In the genomic region with DNA sequence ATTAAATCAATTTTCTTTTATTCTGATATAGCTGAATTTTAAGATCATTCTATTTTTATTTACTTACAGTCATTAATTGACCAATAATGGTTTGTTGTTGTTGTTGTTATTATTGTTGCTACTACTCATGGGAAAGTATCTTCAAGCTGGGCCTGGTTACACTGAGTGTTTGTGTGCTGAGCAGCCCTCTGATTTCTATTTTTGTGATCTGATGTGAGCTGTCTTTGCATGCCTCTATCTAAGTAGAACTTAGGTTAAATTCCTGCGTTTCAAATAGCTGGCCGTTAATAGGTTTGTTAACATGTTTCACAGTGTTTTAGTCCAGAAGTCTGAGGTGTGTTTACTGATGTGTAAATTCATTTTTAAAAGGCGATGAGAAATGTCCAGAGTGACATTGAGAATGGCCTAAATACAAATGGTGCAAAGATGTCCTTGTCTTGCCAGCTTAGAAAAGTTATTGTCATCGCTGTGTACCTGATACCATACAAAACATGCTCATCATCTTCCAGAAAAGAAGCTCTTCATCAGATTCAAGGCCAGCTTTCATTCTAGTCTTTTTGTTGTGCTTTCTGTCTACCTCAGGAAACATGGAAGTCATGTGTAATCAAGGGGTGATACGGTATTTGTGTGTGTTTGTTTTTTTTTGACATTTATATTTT, we compare ENCODE assay signal across 20 cellular contexts. TPM values are rescaled to one million over a fixed set of nuclear protein-coding genes. Genes with fewer than 3 reads are reported as not detected.
A peak's percentile ranks its signal among the peaks of the same experiment; 100 is the strongest.
DNase-seq lines count a peak whose midpoint lies in the region; ATAC-seq, FAIRE-seq and TF ChIP-seq lines count a peak whose summit lies in the region.
"Had no signal": no experiment of that assay in that cellular context is flagged by ENCODE, and none has a peak within 500 bp of the region (broad histone marks: within the 10 kb centered on the region; RNA-seq: fewer than 3 reads in every experiment).

No MANE protein-coding gene starts in this region.

- H2AFZ ChIP-seq in GM12878 (ENCODE audit: control insufficient read depth, low read depth, low read length): no peak overlapping the region
- H2AFZ ChIP-seq in trophoblast cell (ENCODE audit: insufficient read depth, low read length, poor library complexity): no peak overlapping the region
- H2AFZ ChIP-seq: GM23338 had no signal

- H3K23ac ChIP-seq in trophoblast cell (ENCODE audit: low read length): no peak overlapping the region

- CTCF ChIA-PET in GM12878 (lab: Yijun Ruan, JAX): interaction anchor here (0.5 to 3.5 kb wide), 9 partner anchors 9 to 196 kb away, joined by 3 to 13 read pairs (median 4); partner anchors contain the start of gene ARIH2

- H3K4ac ChIP-seq in trophoblast cell (ENCODE audit: low read depth, low read length): peak overlapping the region; percentile 55

- TF ChIP-seq POLR2A in GM12878 (IDR thresholded peaks at IDR 0.05; ENCODE audit: low read depth, low read length): no peak

- H2AK5ac ChIP-seq in trophoblast cell (ENCODE audit: low read length): no peak overlapping the region

- H3K27ac ChIP-seq in GM12878 (ENCODE audit: control insufficient read depth, insufficient read depth): no peak overlapping the region
- no peak overlapping the region for H3K27ac ChIP-seq in trophoblast cell (ENCODE audit: low read depth, low read length)
- H3K27ac ChIP-seq: C4-2B had no signal

- no peak overlapping the region for H3K4me3 ChIP-seq in GM12878
- no peak overlapping the region for H3K4me3 ChIP-seq in trophoblast cell (ENCODE audit: low read depth, low read length)
- H3K4me3 ChIP-seq: GM23338 had no signal

- H3K18ac ChIP-seq in trophoblast cell (ENCODE audit: low read length): no peak overlapping the region

- H3K9me3 ChIP-seq in GM12878 (replicated peaks; ENCODE audit: control insufficient read depth, insufficient read depth, low read length) (no peaks in the 10 kb centered on the region), trophoblast cell (ENCODE audit: insufficient read depth, low read depth, low read length) (no peaks in the 10 kb centered on the region)

- H2BK12ac ChIP-seq in trophoblast cell (ENCODE audit: low read length): no peak overlapping the region

- H2BK5ac ChIP-seq in trophoblast cell (ENCODE audit: low read depth, low read length, poor library complexity): no peak overlapping the region

- peak; percentile 60 for FAIRE-seq in G401.6 (lab: Jason Lieb, UNC)
- peak; percentile 44 for FAIRE-seq in GM12878 (lab: Jason Lieb, UNC)

- no peak for DNase-seq in GM12878 (ENCODE audit: low read depth, low spot score)
- no peak for DNase-seq in left ventricle myocardium superior
- DNase-seq in trophoblast cell: peak in 1 of 2 donors; percentile 67
- DNase-seq in DMS153 treated with DMSO at 0.1 percent for 48 hours (lab: John Stamatoyannopoulos, UW; ENCODE audit: unreplicated experiment): no peak
- DNase-seq in GDM1 (lab: John Stamatoyannopoulos, UW): no peak
- DNase-seq in NCI-H1694 treated with DMSO at 0.1 percent for 48 hours (lab: John Stamatoyannopoulos, UW): no peak
- DNase-seq: ACHN, GF-D8, NCI-H1092 treated with DMSO at 0.1 percent for 48 hours, NCI-H146, NCI-H510A treated with DMSO at 0.1 percent for 48 hours, NCI-H82, OCI-M1, SHP77 treated with DMSO at 0.1 percent for 48 hours had no signal

- TF ChIP-seq RAD21 in GM12878 (IDR thresholded peaks at IDR 0.05; ENCODE audit: insufficient read depth, low read depth, low read length): no peak

- POLR2A ChIA-PET in GM12878 (lab: Charles Lee): interaction anchor here (0.5 to 1.1 kb wide), 4 partner anchors 15 to 86 kb away, joined by 3 to 5 read pairs (median 3); partner anchors contain the start of gene ARIH2

- RAD21 ChIA-PET in GM12878 (lab: Charles Lee; ENCODE audit: unreplicated experiment): no interaction called here

- H3K36me3 ChIP-seq in GM12878 (ENCODE audit: control insufficient read depth in 2 of 2, insufficient read depth in 2 of 2, low read length in 1 of 2) (peaks cover 2 to 24% of the 10 kb centered on the region in 2 experiments), trophoblast cell (ENCODE audit: control insufficient read depth in 1 of 2, insufficient read depth in 2 of 2, low read length in 2 of 2) (peaks cover 14 to 16% of the 10 kb centered on the region in 2 experiments)

- 97% methylated on average over 5 of the region's 5 CpGs for WGBS in GM12878 (ENCODE audit: insufficient coverage, insufficient replicate concordance, low lambda C conversion rate, missing lambda C conversion rate)
- no CpG with 5 or more reads among the region's 5 CpGs for WGBS in trophoblast cell (ENCODE audit: extremely low coverage, insufficient coverage, insufficient read length)

- no peak for TF ChIP-seq EP300 in GM12878 (IDR thresholded peaks at IDR 0.05; ENCODE audit: borderline replicate concordance in 1 of 2, control insufficient read depth in 1 of 2, low read depth in 2 of 2, low read length in 2 of 2)

- H4K8ac ChIP-seq in trophoblast cell (ENCODE audit: low read depth, low read length): no peak overlapping the region

- H3K9ac ChIP-seq in GM12878 (ENCODE audit: control insufficient read depth, insufficient read depth, low read length): no peak overlapping the region
- H3K9ac ChIP-seq in trophoblast cell (ENCODE audit: low read length): no peak overlapping the region

- H3K79me1 ChIP-seq in trophoblast cell (ENCODE audit: low read length): no peaks in the 10 kb centered on the region

- in situ Hi-C loops in GM12878 (cut with MboI): no loop called here

- no peak overlapping the region for H4K91ac ChIP-seq in trophoblast cell (ENCODE audit: low read depth, low read length)

- no peaks in the 10 kb centered on the region for H3K27me3 ChIP-seq in GM12878 (replicated peaks in 1 of 2; ENCODE audit: control insufficient read depth in 2 of 2, insufficient read depth in 2 of 2, low read length in 1 of 2)
- no peaks in the 10 kb centered on the region for H3K27me3 ChIP-seq in trophoblast cell (ENCODE audit: insufficient read depth, low read length)

- SMC1A ChIA-PET in GM12878 (lab: Charles Lee; ENCODE audit: uncharacterized antibody, unreplicated experiment): interaction anchor here (0.6 to 1.3 kb wide), 8 partner anchors 11 to 634 kb away, joined by 3 read pairs; no protein-coding TSS in a partner anchor

- H3K4me2 ChIP-seq in GM12878 (ENCODE audit: control insufficient read depth, insufficient read depth): no peak overlapping the region
- H3K4me2 ChIP-seq in trophoblast cell (ENCODE audit: low read length): no peak overlapping the region
- H3K4me2 ChIP-seq: GM23338 had no signal

- no peak for TF ChIP-seq CTCF in GM12878 (IDR thresholded peaks at IDR 0.05 in 2 of 3, conservative IDR thresholded peaks at IDR 0.05 in 1 of 3; ENCODE audit: control insufficient read depth in 2 of 3, extremely low read depth in 1 of 3, insufficient read depth in 1 of 3, low read depth in 3 of 3, low read length in 3 of 3)

- no peak overlapping the region for H3K14ac ChIP-seq in trophoblast cell (ENCODE audit: low read length)

- H2BK120ac ChIP-seq in trophoblast cell (ENCODE audit: insufficient read depth, low read length, poor library complexity): no peak overlapping the region

- ATAC-seq in GM12878: no peak
- ATAC-seq in left ventricle myocardium superior: peak; percentile 87
- no peak for ATAC-seq in GM21723 (IDR thresholded peaks at IDR 0.05; ENCODE audit: unreplicated experiment)
- ATAC-seq: GM23338, HCT116, SK-N-SH treated with all-trans-retinoic acid at 6 μM for 48 hours had no signal

- H3K79me2 ChIP-seq in GM12878 (ENCODE audit: control insufficient read depth, insufficient read depth, low read length) (peaks cover 47% of the 10 kb centered on the region), trophoblast cell (ENCODE audit: control insufficient read depth, insufficient read depth, low read length, poor library complexity) (peaks cover 2% of the 10 kb centered on the region)

- H4K20me1 ChIP-seq in GM12878 (ENCODE audit: control insufficient read depth, insufficient read depth): no peaks in the 10 kb centered on the region

- no peak overlapping the region for H4K12ac ChIP-seq in trophoblast cell (ENCODE audit: low read depth, low read length)

- intact Hi-C loops in GM12878 (cut with micrococcal nuclease; ENCODE audit: unreplicated experiment): no loop called here
- intact Hi-C loops in left ventricle myocardium superior (cut with micrococcal nuclease): no loop called here

- BruUV-seq in GM12878 (replicated peaks; lab: Mats Ljungman, UMichigan): no TSS peak

- H3K4me1 ChIP-seq in GM12878 (ENCODE audit: control insufficient read depth, insufficient read depth, low read length): no peaks in the 10 kb centered on the region
- H3K4me1 ChIP-seq in trophoblast cell (ENCODE audit: control insufficient read depth in 1 of 2, insufficient read depth in 2 of 2, low read length in 2 of 2): no peaks in the 10 kb centered on the region

RNA-seq across cellular contexts. Expression of gene ARIH2, which starts 15.8 kb away (rescaled TPM):
- total RNA-seq in GM12878 (2013; cell fraction: nucleolus; rRNA removed): 128 and 140 TPM in 2 replicates
- total RNA-seq in GM12878 (2014; rRNA removed): 74.7 and 77.4 TPM in 2 replicates
- 63.6 and 67.1 TPM in 2 replicates for total RNA-seq in GM12878 (2014; rRNA removed; fragmentation: Illumina TruSeq; extraction: Trizol)
- total RNA-seq in GM12878 (2021): 58.7 and 61.8 TPM in 2 replicates
- 30.9 TPM for polyA plus RNA-seq in GM12878 (2011; ENCODE audit: low read depth)
- 59.7 and 74.0 TPM in 2 replicates for polyA plus RNA-seq in GM12878 (2011; rRNA removed)
- polyA plus RNA-seq in GM12878 (2011; cell fraction: cytosol; rRNA removed): 67.2 and 70.7 TPM in 2 replicates
- polyA plus RNA-seq in GM12878 (2011; cell fraction: nucleus; rRNA removed): 67.3 and 73.8 TPM in 2 replicates
- polyA plus RNA-seq in GM12878 (2012): 32.0 and 43.5 TPM in 2 replicates
- 50.5 and 60.2 TPM in 2 replicates for polyA plus RNA-seq in GM12878 (2014; fragmentation: Illumina TruSeq; extraction: Trizol)
- 10 to 100 TPM; 18.7 to 22.2 TPM for polyA plus RNA-seq in GM12878 (2014; fragmentation: Nextera tagmentation; extraction: Ambion mirVana)
- polyA plus RNA-seq in GM12878 (2014; rRNA removed): 56.8 and 58.5 TPM in 2 replicates
- 10 to 100 TPM; 70.1 to 74.4 TPM for polyA plus RNA-seq in GM12878 (2016; fragmentation: Nextera tagmentation; extraction: Ambion mirVana)
- 83.8 and 86.3 TPM in 2 replicates for polyA minus RNA-seq in GM12878 (2011; rRNA and poly(A)+ RNA removed)
- 24.6 and 41.0 TPM in 2 replicates for polyA minus RNA-seq in GM12878 (2011; cell fraction: cytosol; rRNA and poly(A)+ RNA removed)
- 28.0 and 56.9 TPM in 2 replicates for polyA minus RNA-seq in GM12878 (2011; cell fraction: nucleus; rRNA and poly(A)+ RNA removed)
- 141 TPM for total RNA-seq in left ventricle myocardium superior
- 50.1 and 52.1 TPM in 2 replicates for polyA plus RNA-seq in trophoblast cell (2013)

RNA-seq across cellular contexts. Expression of gene SLC25A20, which starts 35.8 kb away (rescaled TPM):
- total RNA-seq in GM12878 (2013; cell fraction: nucleolus; rRNA removed): 10.9 and 13.8 TPM in 2 replicates
- total RNA-seq in GM12878 (2014; rRNA removed): 22.4 and 22.9 TPM in 2 replicates
- 20.7 and 24.2 TPM in 2 replicates for total RNA-seq in GM12878 (2014; rRNA removed; fragmentation: Illumina TruSeq; extraction: Trizol)
- total RNA-seq in GM12878 (2021): 12.9 and 14.5 TPM in 2 replicates
- 16.1 TPM for polyA plus RNA-seq in GM12878 (2011; ENCODE audit: low read depth)
- 26.2 and 31.5 TPM in 2 replicates for polyA plus RNA-seq in GM12878 (2011; rRNA removed)
- 15.0 and 18.6 TPM in 2 replicates for polyA plus RNA-seq in GM12878 (2011; cell fraction: cytosol; rRNA removed)
- polyA plus RNA-seq in GM12878 (2011; cell fraction: nucleus; rRNA removed): 16.0 and 16.8 TPM in 2 replicates
- 13.6 and 19.1 TPM in 2 replicates for polyA plus RNA-seq in GM12878 (2012)
- 21.9 and 24.0 TPM in 2 replicates for polyA plus RNA-seq in GM12878 (2014; fragmentation: Illumina TruSeq; extraction: Trizol)
- 10 to 100 TPM; 14.4 to 18.7 TPM for polyA plus RNA-seq in GM12878 (2014; fragmentation: Nextera tagmentation; extraction: Ambion mirVana)
- polyA plus RNA-seq in GM12878 (2014; rRNA removed): 18.5 TPM in 2 replicates
- polyA plus RNA-seq in GM12878 (2016; fragmentation: Nextera tagmentation; extraction: Ambion mirVana): 10 to 100 TPM; 31.5 to 38.6 TPM
- 10.4 and 16.0 TPM in 2 replicates for polyA minus RNA-seq in GM12878 (2011; rRNA and poly(A)+ RNA removed)
- polyA minus RNA-seq in GM12878 (2011; cell fraction: cytosol; rRNA and poly(A)+ RNA removed): 2.5 and 3.1 TPM in 2 replicates
- polyA minus RNA-seq in GM12878 (2011; cell fraction: nucleus; rRNA and poly(A)+ RNA removed): 2.4 and 3.8 TPM in 2 replicates
- 124 TPM for total RNA-seq in left ventricle myocardium superior
- polyA plus RNA-seq in trophoblast cell (2013): 5.4 and 6.0 TPM in 2 replicates

RNA-seq across cellular contexts. Expression of gene P4HTM, which starts 55.6 kb away (rescaled TPM):
- 81.4 and 96.2 TPM in 2 replicates for total RNA-seq in GM12878 (2013; cell fraction: nucleolus; rRNA removed)
- total RNA-seq in GM12878 (2014; rRNA removed): 27.1 and 31.1 TPM in 2 replicates
- 13.6 and 13.7 TPM in 2 replicates for total RNA-seq in GM12878 (2014; rRNA removed; fragmentation: Illumina TruSeq; extraction: Trizol)
- 24.4 and 28.6 TPM in 2 replicates for total RNA-seq in GM12878 (2021)
- 8.2 TPM for polyA plus RNA-seq in GM12878 (2011; ENCODE audit: low read depth)
- 15.8 and 23.6 TPM in 2 replicates for polyA plus RNA-seq in GM12878 (2011; rRNA removed)
- 23.6 and 35.3 TPM in 2 replicates for polyA plus RNA-seq in GM12878 (2011; cell fraction: cytosol; rRNA removed)
- polyA plus RNA-seq in GM12878 (2011; cell fraction: nucleus; rRNA removed): 153 and 183 TPM in 2 replicates
- polyA plus RNA-seq in GM12878 (2012): 16.8 and 20.6 TPM in 2 replicates
- 5.3 and 9.7 TPM in 2 replicates for polyA plus RNA-seq in GM12878 (2014; fragmentation: Illumina TruSeq; extraction: Trizol)
- polyA plus RNA-seq in GM12878 (2014; fragmentation: Nextera tagmentation; extraction: Ambion mirVana): 1 to 10 TPM in 1 of 2 experiments, under 1 TPM in 1; 0.76 to 6.5 TPM
- polyA plus RNA-seq in GM12878 (2014; rRNA removed): 28.7 and 28.8 TPM in 2 replicates
- polyA plus RNA-seq in GM12878 (2016; fragmentation: Nextera tagmentation; extraction: Ambion mirVana): 10 to 100 TPM; 22.7 to 23.1 TPM
- 33.9 and 57.0 TPM in 2 replicates for polyA minus RNA-seq in GM12878 (2011; rRNA and poly(A)+ RNA removed)
- 22.1 and 39.0 TPM in 2 replicates for polyA minus RNA-seq in GM12878 (2011; cell fraction: cytosol; rRNA and poly(A)+ RNA removed)
- 65.0 and 89.6 TPM in 2 replicates for polyA minus RNA-seq in GM12878 (2011; cell fraction: nucleus; rRNA and poly(A)+ RNA removed)
- 27.6 TPM for total RNA-seq in left ventricle myocardium superior
- polyA plus RNA-seq in trophoblast cell (2013): 7.1 and 7.2 TPM in 2 replicates
